ENCODE assay signal across 7 cellular contexts in the genomic region with DNA sequence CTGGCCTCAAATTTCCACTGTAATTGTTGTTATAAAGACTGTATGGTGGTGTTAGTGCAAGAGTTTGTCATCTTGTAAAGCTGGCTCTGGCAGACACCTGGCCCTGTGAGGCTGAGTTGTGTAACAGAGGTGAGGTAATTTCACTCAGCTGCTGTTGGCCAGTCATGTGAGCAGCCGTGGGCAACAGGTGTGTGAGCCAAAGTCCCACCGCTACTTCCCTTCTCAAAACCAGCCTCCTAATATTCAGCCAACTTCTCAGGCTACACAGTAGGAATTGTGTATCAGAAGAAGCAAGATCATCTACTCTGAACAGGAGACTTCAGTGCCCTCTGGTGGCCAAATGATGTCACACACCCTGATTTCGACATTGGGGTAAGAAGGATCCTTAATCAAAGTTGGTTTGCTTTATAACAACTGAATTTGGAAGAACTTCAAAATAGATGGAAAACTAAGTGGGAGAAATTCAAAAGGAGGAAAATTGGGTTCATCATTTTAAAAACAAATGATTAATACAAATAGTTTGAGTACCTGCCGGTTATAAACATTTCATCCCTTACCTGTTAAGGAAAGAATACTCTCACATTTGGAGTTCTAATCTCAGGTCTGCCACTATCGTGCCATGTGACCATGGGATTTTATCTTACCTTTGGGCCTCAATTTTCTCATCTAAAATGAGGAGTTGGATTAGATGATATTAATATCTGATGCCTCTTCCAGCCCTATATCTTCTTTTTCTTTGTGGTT. TPM values are rescaled to one million over a fixed set of nuclear protein-coding genes. Genes with fewer than 3 reads are reported as not detected.
DNase-seq lines count a peak whose midpoint lies in the region; ATAC-seq and TF ChIP-seq lines count a peak whose summit lies in the region.

No MANE protein-coding gene starts in this region.

- no peak overlapping the region for H3K27ac ChIP-seq in heart right ventricle

- 9 to 11% methylated on average over 5 of the region's 5 CpGs for WGBS in heart right ventricle, 2 donors

- no peaks in the 10 kb centered on the region for H3K36me3 ChIP-seq in heart right ventricle

- intact Hi-C loops in heart right ventricle (cut with DNase I), result loop anchor here in 2 of 10 donors (2.0 to 5.0 kb wide), 2 partner anchors 131 to 133 kb away; no protein-coding TSS in a partner anchor

- H3K27me3 ChIP-seq in heart right ventricle, result no peaks in the 10 kb centered on the region

- no peaks in the 10 kb centered on the region for H3K9me3 ChIP-seq in heart right ventricle

- peaks cover 8 to 39% (median 20%) of the 10 kb centered on the region in 9 donors for H3K4me1 ChIP-seq in heart right ventricle

- H3K4me3 ChIP-seq in heart right ventricle (no peak overlapping the region), retinal pigment epithelial cell (ENCODE audit: low read length) (no peak overlapping the region)

- DNase-seq in MV-4-11 (lab: John Stamatoyannopoulos, UW) (peak; percentile 72), SKM-1 (lab: John Stamatoyannopoulos, UW; ENCODE audit: unreplicated experiment) (peak; percentile 91), heart right ventricle (peak; percentile 51 to 70), retinal pigment epithelial cell (ENCODE audit: low read depth) (no peak), 8988T (no peak)
- DNase-seq in activated naive CD8-positive, alpha-beta T cell treated with anti-CD3 and anti-CD28 coated beads, Interleukin-2, amount 50 U/mL, for 16 hours (ENCODE audit: low read depth, low spot score), result peak; percentile 51

- TF ChIP-seq CTCF in GM12872 (IDR thresholded peaks at IDR 0.05; ENCODE audit: insufficient read depth, low read depth, low read length) (peak; percentile 89), heart right ventricle (IDR thresholded peaks at IDR 0.05) (peak; percentile 74 to 93 (median 88)), retinal pigment epithelial cell (conservative IDR thresholded peaks at IDR 0.05; ENCODE audit: low read depth, low read length) (peak; percentile 94)

- peak in 1 of 8 donors; percentile 17 for ATAC-seq in heart right ventricle

RNA-seq across cellular contexts. Expression of a gene that starts 2.6 kb away (rescaled TPM):
- total RNA-seq in heart right ventricle, result 100 to 1,000 TPM in 1 of 10 donors, 10 to 100 TPM in 9; 56.9 to 113 (median 76.7) TPM
- polyA plus RNA-seq in heart right ventricle, result 10 to 100 TPM; 30.5 to 35.2 TPM

RNA-seq across cellular contexts. Expression of a gene that starts 37.8 kb away (rescaled TPM):
- 1 to 10 TPM in 2 of 10 donors, under 1 TPM in 7, not detected in 1; 0.31 to 6.5 (median 0.74) TPM for total RNA-seq in heart right ventricle
- polyA plus RNA-seq in heart right ventricle, result under 1 TPM; 0.39 to 0.66 TPM

Comparison
In these comparisons a context has a peak if more than half of its experiments do, and no peak if none do; other contexts are left out.
1. DNase-seq: peak in MV-4-11 (single experiment), SKM-1 (single experiment), activated naive CD8-positive, alpha-beta T cell treated with anti-CD3 and anti-CD28 coated beads, Interleukin-2, amount 50 U/mL, for 16 hours (single experiment) and heart right ventricle (2 of 2); none in retinal pigment epithelial cell (single experiment) and 8988T (single experiment).
2. Peak in every context shown above with its lines, with median percentiles within 50 percentile points of each other: CTCF ChIP-seq.